8 cellular contexts compared by ENCODE assay signal in the genomic region with DNA sequence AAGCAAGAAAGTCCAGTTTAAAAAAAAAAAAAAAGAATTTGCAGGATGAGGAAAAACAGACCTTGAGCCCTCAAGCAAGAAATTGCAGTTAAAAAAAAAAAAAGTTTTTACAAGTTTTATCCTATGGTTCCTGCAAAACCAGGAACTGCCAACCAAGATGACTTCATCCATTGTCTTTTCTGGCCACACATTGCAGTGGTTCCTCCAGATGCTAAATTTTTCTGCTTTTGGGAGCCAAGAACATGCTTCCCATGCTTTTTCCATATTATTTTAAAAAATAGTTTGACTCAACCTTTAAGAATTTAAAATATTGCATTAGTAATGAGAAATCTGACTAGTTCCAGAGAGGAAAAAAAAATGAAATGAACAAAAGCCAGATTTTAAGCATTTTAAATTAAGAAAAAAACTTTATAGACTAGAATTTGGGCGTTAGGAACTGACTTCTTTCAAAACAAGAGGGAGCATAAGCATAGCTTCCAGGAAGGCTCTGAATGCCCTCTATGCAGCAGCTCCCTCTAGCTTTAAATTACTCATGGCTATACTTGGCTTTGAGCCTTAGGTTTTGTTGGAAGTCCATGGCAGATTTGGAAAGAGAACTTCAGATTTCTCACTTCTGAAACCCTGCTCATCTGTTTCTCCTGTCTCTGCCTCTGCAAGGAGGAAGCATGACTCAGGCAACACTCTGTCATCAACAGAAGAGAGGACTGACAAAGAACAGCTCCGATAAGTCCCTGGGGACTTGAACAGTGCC.
DNase-seq lines count a peak whose midpoint lies in the region; FAIRE-seq and TF ChIP-seq lines count a peak whose summit lies in the region.

No MANE protein-coding gene starts in this region.

- no peak overlapping the region for H2BK120ac ChIP-seq in mesendoderm (ENCODE audit: low read depth, low read length)

- H2AK5ac ChIP-seq in mesendoderm (ENCODE audit: low read length), result no peak overlapping the region

- DNase-seq in activated CD4-positive, alpha-beta T cell treated with anti-CD3 and anti-CD28 coated beads, Interleukin-2, amount 50 U/mL, for 48 hours, result peak; percentile 1 to 7
- no peak for DNase-seq in activated CD4-positive, alpha-beta T cell treated with anti-CD3 and anti-CD28 coated beads for 1 hour
- DNase-seq in Karpas-422 (peak; percentile 54), bronchial epithelial cell (ENCODE audit: low read depth) (peak; percentile 49), mesendoderm (peak; percentile 44), NCI-H446 treated with DMSO at 0.1 percent for 48 hours (lab: John Stamatoyannopoulos, UW) (no peak), germinal center (ENCODE audit: low spot score) (no peak), amniotic stem cell (lab: John Stamatoyannopoulos, UW) (no peak)

- no peaks in the 10 kb centered on the region for H4K20me1 ChIP-seq in Karpas-422 (ENCODE audit: insufficient read depth, low read depth, low read length)

- H3K56ac ChIP-seq in mesendoderm (ENCODE audit: low read length), result no peak overlapping the region

- no peak overlapping the region for H4K5ac ChIP-seq in mesendoderm (ENCODE audit: low read length)

- H3K9me3 ChIP-seq in Karpas-422 (ENCODE audit: low read length), result no peaks in the 10 kb centered on the region

- peak overlapping the region; percentile 28 for H3K18ac ChIP-seq in mesendoderm (ENCODE audit: low read length)

- H3K27ac ChIP-seq in Karpas-422 (ENCODE audit: low read length), result no peak overlapping the region
- H3K27ac ChIP-seq in mesendoderm (ENCODE audit: low read depth, low read length), result no peak overlapping the region

- H3K4me1 ChIP-seq in Karpas-422 (ENCODE audit: low read length) (no peaks in the 10 kb centered on the region), mesendoderm (ENCODE audit: control insufficient read depth, low read depth, low read length) (no peaks in the 10 kb centered on the region)

- no CpG with 5 or more reads among the region's 2 CpGs for WGBS in mesendoderm (ENCODE audit: extremely low coverage, insufficient coverage, low lambda C conversion rate)

- no peak overlapping the region for H2AFZ ChIP-seq in Karpas-422 (ENCODE audit: low read length)

- H3K4me3 ChIP-seq in Karpas-422 (ENCODE audit: low read length) (no peak overlapping the region), bronchial epithelial cell (ENCODE audit: low read depth, low read length) (no peak overlapping the region), mesendoderm (ENCODE audit: low read length) (no peak overlapping the region)

- no peak for FAIRE-seq in bronchial epithelial cell (lab: Jason Lieb, UNC)

- H3K36me3 ChIP-seq in Karpas-422 (ENCODE audit: insufficient read depth, low read length) (no peaks in the 10 kb centered on the region), bronchial epithelial cell (ENCODE audit: control insufficient read depth, insufficient read depth, low read length) (no peaks in the 10 kb centered on the region), mesendoderm (ENCODE audit: control insufficient read depth, insufficient read depth, low read length) (no peaks in the 10 kb centered on the region)

- H3K9ac ChIP-seq in Karpas-422 (ENCODE audit: low read length) (no peak overlapping the region), mesendoderm (ENCODE audit: low read length) (no peak overlapping the region)

- no peak overlapping the region for H2BK5ac ChIP-seq in mesendoderm (ENCODE audit: low read length)

- no peak overlapping the region for H4K8ac ChIP-seq in mesendoderm (ENCODE audit: low read depth, low read length)

- no peak overlapping the region for H3K4ac ChIP-seq in mesendoderm (ENCODE audit: low read depth, low read length)

- no peaks in the 10 kb centered on the region for H3K9me2 ChIP-seq in Karpas-422 (replicated peaks; ENCODE audit: insufficient read depth, low read length)

- H2BK15ac ChIP-seq in mesendoderm (replicated peaks; ENCODE audit: low read depth), result no peak overlapping the region

- H3K4me2 ChIP-seq in Karpas-422 (ENCODE audit: low read depth, low read length, poor library complexity, severe bottlenecking), result no peak overlapping the region
- no peak overlapping the region for H3K4me2 ChIP-seq in mesendoderm (ENCODE audit: low read length)

- H3K79me2 ChIP-seq in Karpas-422 (ENCODE audit: low read length) (no peaks in the 10 kb centered on the region), mesendoderm (ENCODE audit: control insufficient read depth, insufficient read depth, low read length) (no peaks in the 10 kb centered on the region)

- H3K27me3 ChIP-seq in Karpas-422 (ENCODE audit: low read length) (no peaks in the 10 kb centered on the region), bronchial epithelial cell (ENCODE audit: control insufficient read depth, insufficient read depth, low read length) (no peaks in the 10 kb centered on the region), mesendoderm (ENCODE audit: insufficient read depth, low read length, poor library complexity) (no peaks in the 10 kb centered on the region)

- no peak for TF ChIP-seq CTCF in bronchial epithelial cell (IDR thresholded peaks at IDR 0.05; ENCODE audit: insufficient read depth, low read length, severe bottlenecking)

- H3K79me1 ChIP-seq in mesendoderm (ENCODE audit: low read length), result no peaks in the 10 kb centered on the region

- H3K23ac ChIP-seq in mesendoderm (ENCODE audit: low read length), result no peak overlapping the region

Comparison
In these comparisons a context has a peak if more than half of its experiments do, and no peak if none do; other contexts are left out.
1. DNase-seq: peak in activated CD4-positive, alpha-beta T cell treated with anti-CD3 and anti-CD28 coated beads, Interleukin-2, amount 50 U/mL, for 48 hours (2 of 2), Karpas-422 (single experiment), bronchial epithelial cell (single experiment) and mesendoderm (single experiment); none in activated CD4-positive, alpha-beta T cell treated with anti-CD3 and anti-CD28 coated beads for 1 hour (single experiment), NCI-H446 treated with DMSO at 0.1 percent for 48 hours (single experiment), germinal center (single experiment) and amniotic stem cell (single experiment).